ENCODE assay signal across 9 cellular contexts in the genomic region with DNA sequence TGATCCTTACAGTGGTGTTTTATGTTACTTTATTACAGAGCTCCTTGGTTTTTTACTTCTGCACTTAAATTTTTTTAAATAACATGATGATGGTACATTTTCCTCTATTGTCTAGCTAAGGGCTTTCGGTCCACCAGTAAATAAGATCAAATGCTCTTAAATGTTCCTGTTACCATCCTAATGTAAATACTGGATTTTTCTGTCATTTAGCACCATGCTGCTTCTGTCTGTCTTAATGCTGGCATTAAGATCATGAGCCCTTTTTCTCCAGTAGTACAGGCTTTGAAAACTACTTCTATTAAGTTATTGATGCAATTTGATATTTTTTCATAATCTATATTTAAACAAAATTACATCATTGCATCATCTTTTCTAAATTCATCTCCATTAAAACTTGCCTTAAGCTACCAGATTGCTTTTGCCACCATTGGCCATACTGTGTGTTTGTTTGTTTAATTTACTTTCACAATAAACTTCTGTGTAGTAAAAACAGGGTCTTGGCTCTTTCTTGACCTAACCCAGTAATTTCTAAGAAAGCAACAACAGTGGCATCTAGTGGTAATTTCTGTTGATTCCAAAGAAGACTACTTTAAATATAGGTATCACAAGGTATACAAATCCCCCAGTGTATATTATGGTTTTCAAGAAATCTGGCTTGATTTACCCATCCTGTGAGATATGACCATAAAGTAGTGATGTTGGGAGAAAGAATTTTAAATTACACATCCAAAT. TPM values are rescaled to one million over a fixed set of nuclear protein-coding genes. Genes with fewer than 3 reads are reported as not detected.
DNase-seq lines count a peak whose midpoint lies in the region; ATAC-seq, FAIRE-seq and TF ChIP-seq lines count a peak whose summit lies in the region.
"Had no signal": no experiment of that assay in that cellular context is flagged by ENCODE, and none has a peak within 500 bp of the region (broad histone marks: within the 10 kb centered on the region; RNA-seq: fewer than 3 reads in every experiment).

No MANE protein-coding gene starts in this region.

- POLR2A ChIA-PET in CD4-positive, alpha-beta T cell (lab: Charles Lee): interaction anchor here (0.6 to 1.5 kb wide), 2 partner anchors 83 to 208 kb away, joined by 3 to 5 read pairs; no protein-coding TSS in a partner anchor
- POLR2A ChIA-PET in HCT116 (lab: Charles Lee) (no interaction called here), HepG2 (lab: Yijun Ruan, JAX) (interaction anchor here (1.1 to 2.4 kb wide), 2 partner anchors 11 to 70 kb away, joined by 3 to 9 read pairs; no protein-coding TSS in a partner anchor)

- no peaks in the 10 kb centered on the region for H3K79me2 ChIP-seq in HCT116 (ENCODE audit: insufficient read depth, low read length)
- H3K79me2 ChIP-seq in HepG2 (ENCODE audit: insufficient read depth, low read length): no peaks in the 10 kb centered on the region

- 96% methylated on average over 1 of the region's 1 CpG for WGBS in HepG2 (ENCODE audit: low lambda C conversion rate)

- H3K27ac Mint-ChIP-seq in CD4-positive, alpha-beta T cell: no peak overlapping the region

- CTCF ChIA-PET in CD4-positive, alpha-beta T cell (lab: Charles Lee): interaction anchor here (1.0 to 3.4 kb wide), 6 partner anchors 19 to 94 kb away, joined by 3 to 18 read pairs (median 6); no protein-coding TSS in a partner anchor
- CTCF ChIA-PET in HCT116 (lab: Charles Lee) (interaction anchor here (1.1 to 2.6 kb wide), 3 partner anchors 69 to 208 kb away, joined by 3 to 26 read pairs (median 4); a partner anchor contains a TSS), HepG2 (lab: Yijun Ruan, JAX; ENCODE audit: low intra/inter-chr PET ratio, low total read pairs) (interaction anchor here (1.6 to 1.8 kb wide), 2 partner anchors 83 to 123 kb away, joined by 12 read pairs; no protein-coding TSS in a partner anchor)

- H3K4me1 ChIP-seq in HCT116 (ENCODE audit: control insufficient read depth in 1 of 2, insufficient read depth in 2 of 2, low read length in 2 of 2): peaks cover 0 to 6% of the 10 kb centered on the region in 2 experiments; a peak in 2 of 4 replicates
- H3K4me1 ChIP-seq in adipocyte (ENCODE audit: control insufficient read depth, insufficient read depth, low read length): peaks cover 19% of the 10 kb centered on the region
- peaks cover 4% of the 10 kb centered on the region; the same call in 1 of the 2 replicates for H3K4me1 ChIP-seq in HepG2 (ENCODE audit: insufficient read depth, low read length)

- no peaks in the 10 kb centered on the region for H3K9me3 Mint-ChIP-seq in CD4-positive, alpha-beta T cell

- TF ChIP-seq RAD21 in HCT116 (IDR thresholded peaks at IDR 0.05; ENCODE audit: low read depth) (peak; percentile 62), HepG2 (CRISPR knock-in tag; IDR thresholded peaks at IDR 0.05) (no peak)

- H3K27me3 ChIP-seq in CD4-positive, alpha-beta T cell (ENCODE audit: control insufficient read depth, insufficient read depth, low read length): no peaks in the 10 kb centered on the region
- no peaks in the 10 kb centered on the region for H3K27me3 ChIP-seq in HCT116 (ENCODE audit: insufficient read depth, low read length)
- no peaks in the 10 kb centered on the region for H3K27me3 ChIP-seq in adipocyte (replicated peaks; ENCODE audit: control insufficient read depth, insufficient read depth, low read length)
- no peaks in the 10 kb centered on the region for H3K27me3 ChIP-seq in HepG2 (ENCODE audit: control insufficient read depth in 1 of 2, insufficient read depth in 2 of 2, low read length in 2 of 2)

- H3K9me2 ChIP-seq in HCT116 (ENCODE audit: insufficient read depth): no peaks in the 10 kb centered on the region

- H3K4me3 ChIP-seq in HCT116 (replicated peaks in 1 of 2; ENCODE audit: low read depth in 1 of 2, low read length in 2 of 2): no peak overlapping the region
- H3K4me3 ChIP-seq in adipocyte (ENCODE audit: low read length): no peak overlapping the region
- H3K4me3 ChIP-seq in HepG2 (replicated peaks in 1 of 3; ENCODE audit: insufficient read depth in 1 of 3, low read depth in 2 of 3, low read length in 3 of 3): no peak overlapping the region

- no peaks in the 10 kb centered on the region for H3K4me1 Mint-ChIP-seq in CD4-positive, alpha-beta T cell (ENCODE audit: low read depth)

- H3K36me3 ChIP-seq in HCT116 (ENCODE audit: control insufficient read depth in 1 of 2, insufficient read depth in 2 of 2, low read length in 2 of 2): peaks cover 10 to 18% of the 10 kb centered on the region in 2 experiments; a peak in 3 of 4 replicates
- H3K36me3 ChIP-seq in adipocyte (ENCODE audit: control insufficient read depth, insufficient read depth, low read length, severe bottlenecking): peaks cover 14% of the 10 kb centered on the region
- H3K36me3 ChIP-seq in HepG2 (replicated peaks in 1 of 2; ENCODE audit: control insufficient read depth in 1 of 2, insufficient read depth in 2 of 2, low read length in 2 of 2): peaks cover 11 to 19% of the 10 kb centered on the region in 2 experiments; a peak in 4 of 5 replicates

- H3K36me3 Mint-ChIP-seq in CD4-positive, alpha-beta T cell (ENCODE audit: low read depth): peaks cover 13% of the 10 kb centered on the region

- H3K27ac ChIP-seq in CD4-positive, alpha-beta T cell (ENCODE audit: low read depth, low read length): no peak overlapping the region
- H3K27ac ChIP-seq in HCT116 (ENCODE audit: low read depth, low read length): no peak overlapping the region
- no peak overlapping the region for H3K27ac ChIP-seq in HepG2 (ENCODE audit: extremely low read length, insufficient read depth, low read length)

- TF ChIP-seq POLR2A in HCT116 (IDR thresholded peaks at IDR 0.05; ENCODE audit: borderline replicate concordance, extremely low read depth, insufficient read depth, insufficient read length) (no peak), HepG2 (IDR thresholded peaks at IDR 0.05; ENCODE audit: insufficient read depth in 1 of 2, low read depth in 2 of 2, low read length in 2 of 2) (no peak)

- no peaks in the 10 kb centered on the region for H3K27me3 Mint-ChIP-seq in CD4-positive, alpha-beta T cell

- BruUV-seq in HCT116 (replicated peaks; lab: Mats Ljungman, UMichigan): no TSS peak
- no TSS peak for BruUV-seq in HepG2 (replicated peaks; lab: Mats Ljungman, UMichigan)

- intact Hi-C loops in CD4-positive, alpha-beta T cell (cut with DNase I, micrococcal nuclease): loop anchor here (1.0 to 2.0 kb wide), 3 partner anchors 82 to 123 kb away; no protein-coding TSS in a partner anchor
- intact Hi-C loops in HCT116 (cut with micrococcal nuclease) (loop anchor here (2.0 to 10.0 kb wide), 3 partner anchors 82 to 206 kb away; no protein-coding TSS in a partner anchor), HepG2 (cut with micrococcal nuclease; ENCODE audit: unreplicated experiment) (loop anchor here (1.0 kb wide), 2 partner anchors 82 to 123 kb away; no protein-coding TSS in a partner anchor)

- RAD21 ChIA-PET in HCT116 (lab: Charles Lee; ENCODE audit: low non-redundant PET in 1 of 2, low total read pairs in 2 of 2, uncharacterized antibody in 2 of 2, unreplicated experiment in 2 of 2): interaction anchor here (1.0 to 1.6 kb wide), 3 partner anchors 83 kb away, joined by 3 to 6 read pairs (median 4); no protein-coding TSS in a partner anchor

- TF ChIP-seq EP300 in HepG2 (IDR thresholded peaks at IDR 0.05; ENCODE audit: low read depth in 2 of 2, low read length in 2 of 2) (no peak), HepG2 (CRISPR knock-in tag; IDR thresholded peaks at IDR 0.05; ENCODE audit: borderline replicate concordance) (no peak)

- no peak for DNase-seq in CD4-positive, alpha-beta T cell
- DNase-seq in HCT116 (ENCODE audit: low read depth, low spot score) (no peak), adipocyte (ENCODE audit: low read depth) (peak; percentile 80), HepG2 (ENCODE audit: low spot score) (no peak), D341Med (ENCODE audit: low spot score) (no peak), activated gamma-delta T cell treated with Interleukin-2 at 50 U/mL for 16 hours (no peak)
- no peak for DNase-seq in stimulated activated CD4-positive, alpha-beta T cell treated with anti-CD3 and anti-CD28 coated beads, Interleukin-15, amount 100 ng/mL, for 24 hours
- no peak for DNase-seq in NK-92 treated with Interleukin-12 subunit alpha and Interleukin-12 subunit beta, amount 100 ng/mL, for 24 hours (lab: John Stamatoyannopoulos, UW)
- DNase-seq: stimulated activated CD4-positive, alpha-beta T cell treated with anti-CD3 and anti-CD28 coated beads, Interleukin-2, amount 100 ng/mL, for 24 hours had no signal

- in situ Hi-C loops in HepG2 (cut with HindIII; ENCODE audit: extremely low pct_ligation_motif_present, low pct_unique_long_range_greater_than_20kb): no loop called here

- ATAC-seq in CD4-positive, alpha-beta T cell (ENCODE audit: poor library complexity): no peak
- ATAC-seq in HCT116 (no peak; the same call in 1 of the 2 replicates), HepG2 (no peak)

- no peaks in the 10 kb centered on the region for H3K9me3 ChIP-seq in CD4-positive, alpha-beta T cell (ENCODE audit: control insufficient read depth, low read length)
- H3K9me3 ChIP-seq in HCT116 (ENCODE audit: control insufficient read depth in 1 of 2, insufficient read depth in 1 of 2, low read depth in 1 of 2, low read length in 2 of 2): no peaks in the 10 kb centered on the region
- H3K9me3 ChIP-seq in adipocyte (ENCODE audit: control insufficient read depth, low read length): no peaks in the 10 kb centered on the region
- no peaks in the 10 kb centered on the region for H3K9me3 ChIP-seq in HepG2 (ENCODE audit: low read length)

- H3K4me3 Mint-ChIP-seq in CD4-positive, alpha-beta T cell: no peak overlapping the region

- H3K4me2 ChIP-seq in HCT116 (ENCODE audit: low read length): no peak overlapping the region
- H3K4me2 ChIP-seq in HepG2 (ENCODE audit: low read depth, low read length): no peak overlapping the region

- peak; percentile 38 for TF ChIP-seq CTCF in CD4-positive, alpha-beta T cell (IDR thresholded peaks at IDR 0.05)
- TF ChIP-seq CTCF in HCT116 (IDR thresholded peaks at IDR 0.05 in 2 of 3, conservative IDR thresholded peaks at IDR 0.05 in 1 of 3; ENCODE audit: borderline replicate concordance in 1 of 3, insufficient read depth in 1 of 3, low read depth in 2 of 3, low read length in 2 of 3): peak; percentile 28 to 55 (median 36); a peak in 4 of 6 replicates
- TF ChIP-seq CTCF in HepG2 (CRISPR knock-in tag; IDR thresholded peaks at IDR 0.05): peak; percentile 33

- H4K20me1 ChIP-seq in HCT116 (ENCODE audit: insufficient read depth) (peaks cover 5% of the 10 kb centered on the region; the same call in 1 of the 2 replicates), HepG2 (ENCODE audit: insufficient read depth, low read length) (no peaks in the 10 kb centered on the region)

- H3K9ac ChIP-seq in HCT116 (ENCODE audit: low read length): no peak overlapping the region
- peak overlapping the region; percentile 15 for H3K9ac ChIP-seq in adipocyte (ENCODE audit: low read length)
- no peak overlapping the region for H3K9ac ChIP-seq in HepG2 (ENCODE audit: insufficient read depth, low read depth, low read length)

- no peak overlapping the region for H2AFZ ChIP-seq in HCT116 (ENCODE audit: low read depth, low read length, poor library complexity, severe bottlenecking)
- H2AFZ ChIP-seq in HepG2 (ENCODE audit: low read length): no peak overlapping the region

- peak; percentile 15 for FAIRE-seq in HepG2 (lab: Jason Lieb, UNC)

RNA-seq across cellular contexts. Expression of a gene that starts 9.0 kb away (rescaled TPM):
- total RNA-seq in CD4-positive, alpha-beta T cell: 10 to 100 TPM; 10.6 to 10.8 TPM
- total RNA-seq in HCT116 (2021; ENCODE audit: unreplicated experiment) (19.2 TPM), HepG2 (2016; rRNA removed; fragmentation: Illumina TruSeq; extraction: Trizol) (48.3 and 53.6 TPM in 2 replicates)
- 17.3 and 19.0 TPM in 2 replicates for polyA plus RNA-seq in HCT116 (2012)
- total RNA-seq in HepG2 (2016; cell fraction: cytosol; rRNA removed; fragmentation: Illumina TruSeq; extraction: Trizol; ENCODE audit: low read depth): 10.8 and 11.4 TPM in 2 replicates
- 47.8 and 49.5 TPM in 2 replicates for total RNA-seq in HepG2 (2016; cell fraction: insoluble cytoplasmic fraction; rRNA removed; fragmentation: Illumina TruSeq; extraction: Trizol)
- total RNA-seq in HepG2 (2016; cell fraction: membrane; rRNA removed; fragmentation: Illumina TruSeq; extraction: Trizol): 32.3 and 33.6 TPM in 2 replicates
- 53.1 and 54.5 TPM in 2 replicates for total RNA-seq in HepG2 (2016; cell fraction: nucleus; rRNA removed; fragmentation: Illumina TruSeq; extraction: Trizol)
- polyA plus RNA-seq in HepG2 (2011; rRNA removed): 174 and 184 TPM in 2 replicates
- 91.2 and 103 TPM in 2 replicates for polyA plus RNA-seq in HepG2 (2011; cell fraction: cytosol; rRNA removed)
- polyA plus RNA-seq in HepG2 (2011; cell fraction: nucleus; rRNA removed): 248 and 255 TPM in 2 replicates
- polyA plus RNA-seq in HepG2 (2012): 66.1 and 70.4 TPM in 2 replicates
- polyA plus RNA-seq in HepG2 (2016; cell fraction: cytosol; fragmentation: Illumina TruSeq; extraction: Trizol; ENCODE audit: low read depth): 4.8 and 5.4 TPM in 2 replicates
- polyA plus RNA-seq in HepG2 (2016; cell fraction: insoluble cytoplasmic fraction; fragmentation: Illumina TruSeq; extraction: Trizol; ENCODE audit: low read depth): 56.4 and 67.0 TPM in 2 replicates
- 14.1 and 16.2 TPM in 2 replicates for polyA plus RNA-seq in HepG2 (2016; cell fraction: membrane; fragmentation: Illumina TruSeq; extraction: Trizol; ENCODE audit: low read depth)
- 92.6 and 109 TPM in 2 replicates for polyA plus RNA-seq in HepG2 (2016; cell fraction: nucleus; fragmentation: Illumina TruSeq; extraction: Trizol; ENCODE audit: insufficient read depth, low read depth)
- polyA minus RNA-seq in HepG2 (2011; rRNA and poly(A)+ RNA removed; ENCODE audit: low replicate concordance): 43.7 and 236 TPM in 2 replicates
- polyA minus RNA-seq in HepG2 (2011; cell fraction: cytosol; rRNA and poly(A)+ RNA removed): 72.6 and 74.1 TPM in 2 replicates
- polyA minus RNA-seq in HepG2 (2011; cell fraction: nucleus; rRNA and poly(A)+ RNA removed): 219 and 250 TPM in 2 replicates

RNA-seq across cellular contexts. Expression of a gene that starts 50.1 kb away (rescaled TPM):
- 1 to 10 TPM; 2.0 to 2.5 TPM for total RNA-seq in CD4-positive, alpha-beta T cell
- total RNA-seq in HCT116 (2021; ENCODE audit: unreplicated experiment): 3.8 TPM
- 2.5 and 2.7 TPM in 2 replicates for polyA plus RNA-seq in HCT116 (2012)
- total RNA-seq in HepG2 (2016; rRNA removed; fragmentation: Illumina TruSeq; extraction: Trizol): 1.5 and 3.1 TPM in 2 replicates
- 0.61 and 0.79 TPM in 2 replicates for total RNA-seq in HepG2 (2016; cell fraction: cytosol; rRNA removed; fragmentation: Illumina TruSeq; extraction: Trizol; ENCODE audit: low read depth)
- total RNA-seq in HepG2 (2016; cell fraction: insoluble cytoplasmic fraction; rRNA removed; fragmentation: Illumina TruSeq; extraction: Trizol): 1.5 and 2.9 TPM in 2 replicates
- total RNA-seq in HepG2 (2016; cell fraction: membrane; rRNA removed; fragmentation: Illumina TruSeq; extraction: Trizol): 1.8 and 2.1 TPM in 2 replicates
- total RNA-seq in HepG2 (2016; cell fraction: nucleus; rRNA removed; fragmentation: Illumina TruSeq; extraction: Trizol): 1.8 and 2.5 TPM in 2 replicates
- polyA plus RNA-seq in HepG2 (2011; rRNA removed): 1.2 and 1.5 TPM in 2 replicates
- polyA plus RNA-seq in HepG2 (2011; cell fraction: cytosol; rRNA removed): 1.4 and 1.9 TPM in 2 replicates
- 2.0 and 2.5 TPM in 2 replicates for polyA plus RNA-seq in HepG2 (2011; cell fraction: nucleus; rRNA removed)
- polyA plus RNA-seq in HepG2 (2012): 0.80 and 0.82 TPM in 2 replicates
- 0.38 and 0.54 TPM in 2 replicates for polyA plus RNA-seq in HepG2 (2016; cell fraction: cytosol; fragmentation: Illumina TruSeq; extraction: Trizol; ENCODE audit: low read depth)
- polyA plus RNA-seq in HepG2 (2016; cell fraction: insoluble cytoplasmic fraction; fragmentation: Illumina TruSeq; extraction: Trizol; ENCODE audit: low read depth): 1.9 and 2.0 TPM in 2 replicates
- 1.3 and 1.7 TPM in 2 replicates for polyA plus RNA-seq in HepG2 (2016; cell fraction: membrane; fragmentation: Illumina TruSeq; extraction: Trizol; ENCODE audit: low read depth)
- polyA plus RNA-seq in HepG2 (2016; cell fraction: nucleus; fragmentation: Illumina TruSeq; extraction: Trizol; ENCODE audit: insufficient read depth, low read depth): 4.0 and 4.3 TPM in 2 replicates
- polyA minus RNA-seq in HepG2 (2011; rRNA and poly(A)+ RNA removed; ENCODE audit: low replicate concordance): 2.8 and 8.7 TPM in 2 replicates
- polyA minus RNA-seq in HepG2 (2011; cell fraction: cytosol; rRNA and poly(A)+ RNA removed): 0.99 and 1.1 TPM in 2 replicates
- 0.99 and 1.7 TPM in 2 replicates for polyA minus RNA-seq in HepG2 (2011; cell fraction: nucleus; rRNA and poly(A)+ RNA removed)

RNA-seq across cellular contexts. Expression of a gene that starts 59.0 kb away (rescaled TPM):
- 10 to 100 TPM; 32.4 to 34.0 TPM for total RNA-seq in CD4-positive, alpha-beta T cell
- 20.5 TPM for total RNA-seq in HCT116 (2021; ENCODE audit: unreplicated experiment)
- 13.6 and 16.4 TPM in 2 replicates for polyA plus RNA-seq in HCT116 (2012)
- 6.2 and 7.8 TPM in 2 replicates for total RNA-seq in HepG2 (2016; rRNA removed; fragmentation: Illumina TruSeq; extraction: Trizol)
- total RNA-seq in HepG2 (2016; cell fraction: cytosol; rRNA removed; fragmentation: Illumina TruSeq; extraction: Trizol; ENCODE audit: low read depth): 3.2 TPM in 2 replicates
- 6.8 and 9.0 TPM in 2 replicates for total RNA-seq in HepG2 (2016; cell fraction: insoluble cytoplasmic fraction; rRNA removed; fragmentation: Illumina TruSeq; extraction: Trizol)
- 4.6 and 4.9 TPM in 2 replicates for total RNA-seq in HepG2 (2016; cell fraction: membrane; rRNA removed; fragmentation: Illumina TruSeq; extraction: Trizol)
- 4.8 and 4.9 TPM in 2 replicates for total RNA-seq in HepG2 (2016; cell fraction: nucleus; rRNA removed; fragmentation: Illumina TruSeq; extraction: Trizol)
- 8.2 and 10.3 TPM in 2 replicates for polyA plus RNA-seq in HepG2 (2011; rRNA removed)
- polyA plus RNA-seq in HepG2 (2011; cell fraction: cytosol; rRNA removed): 9.8 and 13.8 TPM in 2 replicates
- polyA plus RNA-seq in HepG2 (2011; cell fraction: nucleus; rRNA removed): 22.9 and 28.2 TPM in 2 replicates
- polyA plus RNA-seq in HepG2 (2012): 5.3 TPM in 2 replicates
- polyA plus RNA-seq in HepG2 (2016; cell fraction: cytosol; fragmentation: Illumina TruSeq; extraction: Trizol; ENCODE audit: low read depth): 3.1 and 3.6 TPM in 2 replicates
- polyA plus RNA-seq in HepG2 (2016; cell fraction: insoluble cytoplasmic fraction; fragmentation: Illumina TruSeq; extraction: Trizol; ENCODE audit: low read depth): 5.3 and 5.9 TPM in 2 replicates
- 3.2 and 3.8 TPM in 2 replicates for polyA plus RNA-seq in HepG2 (2016; cell fraction: membrane; fragmentation: Illumina TruSeq; extraction: Trizol; ENCODE audit: low read depth)
- polyA plus RNA-seq in HepG2 (2016; cell fraction: nucleus; fragmentation: Illumina TruSeq; extraction: Trizol; ENCODE audit: insufficient read depth, low read depth): 11.5 and 13.8 TPM in 2 replicates
- polyA minus RNA-seq in HepG2 (2011; rRNA and poly(A)+ RNA removed; ENCODE audit: low replicate concordance): 3.4 and 5.6 TPM in 2 replicates
- polyA minus RNA-seq in HepG2 (2011; cell fraction: cytosol; rRNA and poly(A)+ RNA removed): 4.1 and 5.0 TPM in 2 replicates
- polyA minus RNA-seq in HepG2 (2011; cell fraction: nucleus; rRNA and poly(A)+ RNA removed): 5.0 TPM in 2 replicates

RNA-seq across cellular contexts. Expression of a gene that starts 59.0 kb away (rescaled TPM):
- total RNA-seq in CD4-positive, alpha-beta T cell: 10 to 100 TPM; 11.5 to 11.6 TPM
- total RNA-seq in HCT116 (2021; ENCODE audit: unreplicated experiment) (27.8 TPM), HepG2 (2016; rRNA removed; fragmentation: Illumina TruSeq; extraction: Trizol) (1.5 and 3.9 TPM in 2 replicates)
- polyA plus RNA-seq in HCT116 (2012): 20.5 and 21.6 TPM in 2 replicates
- total RNA-seq in HepG2 (2016; cell fraction: cytosol; rRNA removed; fragmentation: Illumina TruSeq; extraction: Trizol; ENCODE audit: low read depth): 0.81 and 0.88 TPM in 2 replicates
- 1.2 and 3.5 TPM in 2 replicates for total RNA-seq in HepG2 (2016; cell fraction: insoluble cytoplasmic fraction; rRNA removed; fragmentation: Illumina TruSeq; extraction: Trizol)
- total RNA-seq in HepG2 (2016; cell fraction: membrane; rRNA removed; fragmentation: Illumina TruSeq; extraction: Trizol): 1.9 and 2.3 TPM in 2 replicates
- 4.6 and 4.8 TPM in 2 replicates for total RNA-seq in HepG2 (2016; cell fraction: nucleus; rRNA removed; fragmentation: Illumina TruSeq; extraction: Trizol)
- polyA plus RNA-seq in HepG2 (2011; rRNA removed): 9.3 and 10.9 TPM in 2 replicates
- 3.2 and 6.0 TPM in 2 replicates for polyA plus RNA-seq in HepG2 (2011; cell fraction: cytosol; rRNA removed)
- 173 and 222 TPM in 2 replicates for polyA plus RNA-seq in HepG2 (2011; cell fraction: nucleus; rRNA removed)
- polyA plus RNA-seq in HepG2 (2012): 5.8 and 7.5 TPM in 2 replicates
- polyA plus RNA-seq in HepG2 (2016; cell fraction: cytosol; fragmentation: Illumina TruSeq; extraction: Trizol; ENCODE audit: low read depth): 0.17 and 0.29 TPM in 2 replicates
- polyA plus RNA-seq in HepG2 (2016; cell fraction: insoluble cytoplasmic fraction; fragmentation: Illumina TruSeq; extraction: Trizol; ENCODE audit: low read depth): 2.0 and 2.2 TPM in 2 replicates
- 0.58 and 0.92 TPM in 2 replicates for polyA plus RNA-seq in HepG2 (2016; cell fraction: membrane; fragmentation: Illumina TruSeq; extraction: Trizol; ENCODE audit: low read depth)
- polyA plus RNA-seq in HepG2 (2016; cell fraction: nucleus; fragmentation: Illumina TruSeq; extraction: Trizol; ENCODE audit: insufficient read depth, low read depth): 9.5 and 16.0 TPM in 2 replicates
- polyA minus RNA-seq in HepG2 (2011; rRNA and poly(A)+ RNA removed; ENCODE audit: low replicate concordance): 4.6 and 9.2 TPM in 2 replicates
- 2.9 and 3.2 TPM in 2 replicates for polyA minus RNA-seq in HepG2 (2011; cell fraction: cytosol; rRNA and poly(A)+ RNA removed)
- polyA minus RNA-seq in HepG2 (2011; cell fraction: nucleus; rRNA and poly(A)+ RNA removed): 19.1 and 22.3 TPM in 2 replicates
